In genomic region chrX:33357606-33358005, GRCh38 we compare ENCODE assay signal across 29 cellular contexts.
"Had no signal": no experiment of that assay in that cellular context is flagged by ENCODE, and none has a peak within 500 bp of the region (broad histone marks: within the 10 kb centered on the region; RNA-seq: fewer than 3 reads in every experiment).

No MANE protein-coding gene starts in this region.

- H3K27me3 Mint-ChIP-seq: activated CD4-positive, alpha-beta T cell treated with anti-CD3 and anti-CD28 coated beads for 36 hours; activated CD4-positive, alpha-beta T cell treated with anti-CD3 and anti-CD28 coated beads, Interleukin-2, amount 10 ng/mL, durations not matched to agents 24 days and 14 days; activated CD8-positive, alpha-beta T cell treated with anti-CD3 and anti-CD28 coated beads for 36 hours; activated naive CD4-positive, alpha-beta T cell treated with anti-CD3 and anti-CD28 coated beads, Interleukin-2, amount 50 U/mL, for 24 hours; activated naive CD8-positive, alpha-beta T cell treated with anti-CD3 and anti-CD28 coated beads for 36 hours; activated naive CD8-positive, alpha-beta T cell treated with anti-CD3 and anti-CD28 coated beads, Interleukin-2, amount 50 U/mL, for 24 hours; activated T-helper 17 cell treated with anti-CD3 and anti-CD28 coated beads, Interleukin-2, amount 50 U/mL, for 72 hours had no signal

- H3K4me1 ChIP-seq: adrenal gland, body of pancreas, colonic mucosa, esophagus squamous epithelium, gastroesophageal sphincter had no signal

- H3K27ac Mint-ChIP-seq: activated CD4-positive, alpha-beta T cell treated with anti-CD3 and anti-CD28 coated beads for 36 hours; activated CD4-positive, alpha-beta T cell treated with anti-CD3 and anti-CD28 coated beads, Interleukin-2, amount 10 ng/mL, durations not matched to agents 24 days and 14 days; activated CD8-positive, alpha-beta T cell treated with anti-CD3 and anti-CD28 coated beads for 36 hours; activated naive CD4-positive, alpha-beta T cell treated with anti-CD3 and anti-CD28 coated beads, Interleukin-2, amount 50 U/mL, for 24 hours; activated naive CD8-positive, alpha-beta T cell treated with anti-CD3 and anti-CD28 coated beads for 36 hours; activated naive CD8-positive, alpha-beta T cell treated with anti-CD3 and anti-CD28 coated beads, Interleukin-2, amount 50 U/mL, for 24 hours; activated T-helper 17 cell treated with anti-CD3 and anti-CD28 coated beads, Interleukin-2, amount 50 U/mL, for 72 hours had no signal

- H3K36me3 ChIP-seq: adrenal gland, colonic mucosa, esophagus squamous epithelium, gastroesophageal sphincter had no signal

- FAIRE-seq: endometrium, endothelial cell of umbilical vein had no signal

- H3K9me3 Mint-ChIP-seq: activated CD4-positive, alpha-beta T cell treated with anti-CD3 and anti-CD28 coated beads, Interleukin-2, amount 10 ng/mL, durations not matched to agents 24 days and 14 days; activated CD8-positive, alpha-beta T cell treated with anti-CD3 and anti-CD28 coated beads for 36 hours; activated naive CD8-positive, alpha-beta T cell treated with anti-CD3 and anti-CD28 coated beads, Interleukin-2, amount 50 U/mL, for 24 hours had no signal

- H3K4me1 Mint-ChIP-seq: activated CD4-positive, alpha-beta T cell treated with anti-CD3 and anti-CD28 coated beads for 36 hours; activated CD4-positive, alpha-beta T cell treated with anti-CD3 and anti-CD28 coated beads, Interleukin-2, amount 10 ng/mL, durations not matched to agents 24 days and 14 days; activated naive CD4-positive, alpha-beta T cell treated with anti-CD3 and anti-CD28 coated beads, Interleukin-2, amount 50 U/mL, for 24 hours; activated naive CD8-positive, alpha-beta T cell treated with anti-CD3 and anti-CD28 coated beads for 36 hours; activated naive CD8-positive, alpha-beta T cell treated with anti-CD3 and anti-CD28 coated beads, Interleukin-2, amount 50 U/mL, for 24 hours; activated T-helper 17 cell treated with anti-CD3 and anti-CD28 coated beads, Interleukin-2, amount 50 U/mL, for 72 hours had no signal

- H3K36me3 Mint-ChIP-seq: activated naive CD4-positive, alpha-beta T cell treated with anti-CD3 and anti-CD28 coated beads, Interleukin-2, amount 50 U/mL, for 24 hours; activated naive CD8-positive, alpha-beta T cell treated with anti-CD3 and anti-CD28 coated beads for 36 hours had no signal

- H3K27ac ChIP-seq: adrenal gland, body of pancreas, colonic mucosa, epithelial cell of prostate, esophagus squamous epithelium, gastroesophageal sphincter had no signal

- H3K27me3 ChIP-seq: body of pancreas, colonic mucosa, esophagus squamous epithelium, gastroesophageal sphincter had no signal

- ATAC-seq: activated CD4-positive, alpha-beta T cell treated with anti-CD3 and anti-CD28 coated beads for 36 hours; activated CD8-positive, alpha-beta T cell treated with anti-CD3 and anti-CD28 coated beads for 36 hours; activated naive CD8-positive, alpha-beta T cell treated with anti-CD3 and anti-CD28 coated beads, Interleukin-2, amount 50 U/mL, for 24 hours; activated T-cell treated with anti-CD3 and anti-CD28 coated beads, Interleukin-2, amount 50 U/mL, for 4 hours; activated T-helper 17 cell treated with anti-CD3 and anti-CD28 coated beads, Interleukin-2, amount 50 U/mL, for 72 hours; body of pancreas; gastroesophageal sphincter had no signal

- H3K4me3 ChIP-seq: adrenal gland, body of pancreas, colonic mucosa, esophagus squamous epithelium, gastroesophageal sphincter had no signal

- H3K4me3 Mint-ChIP-seq: activated CD4-positive, alpha-beta T cell treated with anti-CD3 and anti-CD28 coated beads for 36 hours; activated CD4-positive, alpha-beta T cell treated with anti-CD3 and anti-CD28 coated beads, Interleukin-2, amount 10 ng/mL, durations not matched to agents 24 days and 14 days; activated CD8-positive, alpha-beta T cell treated with anti-CD3 and anti-CD28 coated beads for 36 hours; activated naive CD4-positive, alpha-beta T cell treated with anti-CD3 and anti-CD28 coated beads, Interleukin-2, amount 50 U/mL, for 24 hours; activated naive CD8-positive, alpha-beta T cell treated with anti-CD3 and anti-CD28 coated beads for 36 hours; activated naive CD8-positive, alpha-beta T cell treated with anti-CD3 and anti-CD28 coated beads, Interleukin-2, amount 50 U/mL, for 24 hours; activated T-cell treated with anti-CD3 and anti-CD28 coated beads, Interleukin-2, amount 50 U/mL, for 4 hours; activated T-helper 17 cell treated with anti-CD3 and anti-CD28 coated beads, Interleukin-2, amount 50 U/mL, for 72 hours had no signal

- DNase-seq: activated CD4-positive, alpha-beta T cell treated with anti-CD3 and anti-CD28 coated beads for 36 hours; activated CD4-positive, alpha-beta T cell treated with anti-CD3 and anti-CD28 coated beads, Interleukin-2, amount 10 ng/mL, durations not matched to agents 24 days and 14 days; activated CD4-positive, CD25-positive, alpha-beta regulatory T cell; activated CD4-positive, CD25-positive, alpha-beta regulatory T cell treated with anti-CD3 and anti-CD28 coated beads, Interleukin-2, amount 50 U/mL, for 72 hours; activated CD8-positive, alpha-beta memory T cell treated with anti-CD3 and anti-CD28 coated beads for 24 hours; activated CD8-positive, alpha-beta T cell treated with anti-CD3 and anti-CD28 coated beads for 36 hours; activated effector memory CD4-positive, alpha-beta T cell treated with Interleukin-2 at 50 U/mL for 16 hours; activated gamma-delta T cell treated with Interleukin-2 at 50 U/mL for 16 hours; activated naive CD4-positive, alpha-beta T cell treated with Interleukin-2 at 50 U/mL for 16 hours; activated naive CD8-positive, alpha-beta T cell treated with anti-CD3 and anti-CD28 coated beads for 36 hours; activated naive CD8-positive, alpha-beta T cell treated with anti-CD3 and anti-CD28 coated beads, Interleukin-2, amount 50 U/mL, for 24 hours; activated T-cell treated with anti-CD3 and anti-CD28 coated beads, Interleukin-2, amount 50 U/mL, for 4 hours; adrenal gland; amygdala; aorta; body of pancreas; central memory CD4-positive, alpha-beta T cell; cerebellar nuclear complex; colonic mucosa; effector CD8-positive, alpha-beta T cell; esophagus squamous epithelium; foreskin melanocyte; T-helper 2 cell had no signal

- H3K9me3 ChIP-seq: adrenal gland, body of pancreas, colonic mucosa, esophagus squamous epithelium, gastroesophageal sphincter had no signal
